Comparison of ENCODE assay signal across 10 cellular contexts in the genomic region with DNA sequence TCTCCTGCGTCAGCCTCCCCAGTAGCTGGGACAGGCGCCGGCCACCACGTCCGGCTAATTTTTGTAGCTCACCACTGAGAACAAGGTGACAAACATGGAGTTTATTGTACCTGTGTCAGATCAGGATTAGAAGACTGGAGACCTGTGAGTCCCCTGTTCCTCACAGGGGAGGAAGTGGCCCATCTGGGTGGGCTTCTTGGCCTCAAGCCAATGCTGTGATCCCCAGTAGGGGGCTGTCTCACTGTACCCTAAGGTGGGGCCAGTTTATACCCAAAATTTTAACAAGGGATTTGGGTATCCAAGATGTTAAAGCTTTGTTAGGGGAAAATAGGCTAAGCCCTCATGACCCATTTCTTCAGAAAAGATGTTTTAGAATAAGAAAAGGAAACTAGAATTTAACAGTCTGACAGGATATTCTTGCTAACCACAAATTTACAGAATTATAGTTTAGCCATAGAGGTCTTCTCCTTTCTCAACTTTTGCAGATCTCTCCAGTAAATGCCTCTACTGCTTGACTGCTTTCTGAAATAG. TPM values are rescaled to one million over a fixed set of nuclear protein-coding genes. Genes with fewer than 3 reads are reported as not detected.
DNase-seq lines count a peak whose midpoint lies in the region; ATAC-seq and TF ChIP-seq lines count a peak whose summit lies in the region.
"Had no signal": no experiment of that assay in that cellular context is flagged by ENCODE, and none has a peak within 500 bp of the region (broad histone marks: within the 10 kb centered on the region; RNA-seq: fewer than 3 reads in every experiment).

No MANE protein-coding gene starts in this region.

- H3K9me3 ChIP-seq in Caco-2 (no peaks in the 10 kb centered on the region), adipocyte (ENCODE audit: control insufficient read depth, low read length) (no peaks in the 10 kb centered on the region), gastrocnemius medialis (no peaks in the 10 kb centered on the region)
- H3K9me3 ChIP-seq: gastroesophageal sphincter had no signal

- H3K4me3 Mint-ChIP-seq in Caco-2 (ENCODE audit: unreplicated experiment), result no peak overlapping the region
- peak overlapping the region; percentile 79 for H3K4me3 Mint-ChIP-seq in nephron progenitor cell

- ATAC-seq in HG03175 (IDR thresholded peaks at IDR 0.05; ENCODE audit: unreplicated experiment), result peak; percentile 40
- ATAC-seq in HG02840 (IDR thresholded peaks at IDR 0.05; ENCODE audit: low FRiP score, unreplicated experiment), result no peak
- ATAC-seq in gastrocnemius medialis, result no peak
- ATAC-seq: gastroesophageal sphincter had no signal

- peaks cover 25% of the 10 kb centered on the region for H3K4me1 ChIP-seq in Caco-2
- peaks cover 20% of the 10 kb centered on the region for H3K4me1 ChIP-seq in adipocyte (ENCODE audit: control insufficient read depth, insufficient read depth, low read length)
- H3K4me1 ChIP-seq in gastrocnemius medialis, result peaks cover 5 to 21% of the 10 kb centered on the region in 2 donors

- no peaks in the 10 kb centered on the region for H3K36me3 ChIP-seq in Caco-2 (ENCODE audit: control insufficient read depth, insufficient read depth, low read length)
- H3K36me3 ChIP-seq in adipocyte (ENCODE audit: control insufficient read depth, insufficient read depth, low read length, severe bottlenecking), result no peaks in the 10 kb centered on the region
- no peaks in the 10 kb centered on the region for H3K36me3 ChIP-seq in gastrocnemius medialis
- H3K36me3 ChIP-seq: gastroesophageal sphincter had no signal

- H3K27me3 Mint-ChIP-seq in Caco-2 (ENCODE audit: insufficient read depth, unreplicated experiment) (no peaks in the 10 kb centered on the region), nephron progenitor cell (ENCODE audit: low read depth, poor library complexity) (no peaks in the 10 kb centered on the region)

- H3K9me3 Mint-ChIP-seq in Caco-2 (ENCODE audit: unreplicated experiment) (no peaks in the 10 kb centered on the region), nephron progenitor cell (peaks cover 10% of the 10 kb centered on the region)

- POLR2A ChIA-PET in Caco-2 (lab: Charles Lee), result interaction anchor here (0.5 to 1.2 kb wide), 2 partner anchors 21 kb away, joined by 6 to 7 read pairs; no protein-coding TSS in a partner anchor

- H3K27me3 ChIP-seq in Caco-2 (replicated peaks; ENCODE audit: control insufficient read depth, insufficient read depth, low read length) (no peaks in the 10 kb centered on the region), adipocyte (replicated peaks; ENCODE audit: control insufficient read depth, insufficient read depth, low read length) (no peaks in the 10 kb centered on the region), gastrocnemius medialis (no peaks in the 10 kb centered on the region)
- H3K27me3 ChIP-seq: gastroesophageal sphincter had no signal

- DNase-seq in Caco-2 (no peak), adipocyte (ENCODE audit: low read depth) (peak; percentile 20), nephron progenitor cell (no peak), NCI-H2107 (lab: John Stamatoyannopoulos, UW) (no peak), RPMI8226 (no peak), gastrocnemius medialis (no peak)
- DNase-seq: NCI-H510A treated with DMSO at 0.1 percent for 48 hours had no signal

- H3K27ac Mint-ChIP-seq in Caco-2 (ENCODE audit: unreplicated experiment) (peak overlapping the region; percentile 68), nephron progenitor cell (peak overlapping the region; percentile 93)

- H3K36me3 Mint-ChIP-seq in Caco-2 (ENCODE audit: insufficient read depth, unreplicated experiment) (peaks cover 7% of the 10 kb centered on the region), nephron progenitor cell (ENCODE audit: low read depth) (peaks cover 9% of the 10 kb centered on the region)

- TF ChIP-seq POLR2A in gastrocnemius medialis (IDR thresholded peaks at IDR 0.05), result no peak

- H3K4me1 Mint-ChIP-seq in Caco-2 (ENCODE audit: low read depth, unreplicated experiment), result peaks cover 19% of the 10 kb centered on the region
- peaks cover 51% of the 10 kb centered on the region for H3K4me1 Mint-ChIP-seq in nephron progenitor cell

- no peak for TF ChIP-seq CTCF in Caco-2 (IDR thresholded peaks at IDR 0.05; ENCODE audit: insufficient read depth in 1 of 2, low read depth in 1 of 2, low read length in 1 of 2, severe bottlenecking in 1 of 2, unreplicated experiment in 1 of 2)
- no peak for TF ChIP-seq CTCF in nephron progenitor cell (IDR thresholded peaks at IDR 0.05)
- TF ChIP-seq CTCF in gastrocnemius medialis (IDR thresholded peaks at IDR 0.05 in 4 of 5, conservative IDR thresholded peaks at IDR 0.05 in 1 of 5), result no peak

- H3K9ac ChIP-seq in adipocyte (ENCODE audit: low read length), result peak overlapping the region; percentile 73

- H3K4me3 ChIP-seq in Caco-2 (ENCODE audit: low read depth, low read length) (no peak overlapping the region), adipocyte (ENCODE audit: low read length) (no peak overlapping the region), gastrocnemius medialis (no peak overlapping the region)
- H3K4me3 ChIP-seq: gastroesophageal sphincter had no signal

- intact Hi-C loops in Caco-2 (cut with micrococcal nuclease; ENCODE audit: unreplicated experiment), result no loop called here
- intact Hi-C loops in gastrocnemius medialis (cut with DNase I; ENCODE audit: low total_unique reads), result no loop called here

- BruUV-seq in Caco-2 (replicated peaks; lab: Mats Ljungman, UMichigan), result no TSS peak

- CTCF ChIA-PET in Caco-2 (lab: Charles Lee), result interaction anchor here (0.6 kb wide), 1 partner anchor 29 kb away, joined by 3 read pairs; no protein-coding TSS in a partner anchor

- H3K27ac ChIP-seq in gastrocnemius medialis, result no peak overlapping the region
- H3K27ac ChIP-seq: gastroesophageal sphincter had no signal

- in situ Hi-C loops in gastrocnemius medialis (cut with MboI; ENCODE audit: low sequenced_read_pairs in 4 of 4), result no loop called here

RNA-seq across cellular contexts. Expression of a gene that starts 16.3 kb away (rescaled TPM):
- total RNA-seq in Caco-2 (2022), result 308 and 319 TPM in 2 replicates
- total RNA-seq in gastrocnemius medialis, result 100 to 1,000 TPM; 178 to 296 (median 262) TPM
